12 cellular contexts compared by ENCODE assay signal in genomic region chr4:169437299-169438047, GRCh38.
A peak's percentile ranks its signal among the peaks of the same experiment; 100 is the strongest.
DNase-seq lines count a peak whose midpoint lies in the region; ATAC-seq and TF ChIP-seq lines count a peak whose summit lies in the region.
"Had no signal": no experiment of that assay in that cellular context is flagged by ENCODE, and none has a peak within 500 bp of the region (broad histone marks: within the 10 kb centered on the region; RNA-seq: fewer than 3 reads in every experiment).

No MANE protein-coding gene starts in this region.

- peaks cover 34% of the 10 kb centered on the region for H3K4me1 ChIP-seq in neural progenitor cell

- DNase-seq in neural progenitor cell (ENCODE audit: low spot score) (peak; percentile 2), left lobe of liver (ENCODE audit: low spot score) (no peak), GDM1 (lab: John Stamatoyannopoulos, UW) (no peak), glutamatergic neuron (no peak), nucleus accumbens (lab: John Stamatoyannopoulos, UW) (no peak)
- DNase-seq: DMS153, head of caudate nucleus had no signal

- no peaks in the 10 kb centered on the region for H3K79me2 ChIP-seq in neural progenitor cell (ENCODE audit: low read depth)

- H3K27me3 ChIP-seq in neural progenitor cell = no peaks in the 10 kb centered on the region

- H3K27ac ChIP-seq in neural progenitor cell = peak overlapping the region; percentile 45
- H3K27ac ChIP-seq: HL-60 had no signal

- no peak overlapping the region for H3K27ac Mint-ChIP-seq in neural progenitor cell
- H3K27ac Mint-ChIP-seq in glutamatergic neuron (ENCODE audit: unreplicated experiment) = no peak overlapping the region
- H3K27ac Mint-ChIP-seq: activated naive CD4-positive, alpha-beta T cell treated with anti-CD3 and anti-CD28 coated beads, Interleukin-2, amount 50 U/mL, for 24 hours had no signal

- no peaks in the 10 kb centered on the region for H3F3A ChIP-seq in neural progenitor cell (ENCODE audit: low read depth)

- in situ Hi-C loops in GM18951 (cut with MboI; ENCODE audit: low sequenced_read_pairs, unreplicated experiment) = no loop called here

- H2AFZ ChIP-seq in neural progenitor cell (replicated peaks) = no peak overlapping the region

- H3K9ac ChIP-seq in neural progenitor cell = no peak overlapping the region

- H3K27me3 Mint-ChIP-seq in neural progenitor cell (ENCODE audit: insufficient read depth, low read depth) (no peaks in the 10 kb centered on the region), glutamatergic neuron (ENCODE audit: unreplicated experiment) (peaks cover 2% of the 10 kb centered on the region)
- H3K27me3 Mint-ChIP-seq: activated naive CD4-positive, alpha-beta T cell treated with anti-CD3 and anti-CD28 coated beads, Interleukin-2, amount 50 U/mL, for 24 hours had no signal

- no peak for TF ChIP-seq CTCF in neural progenitor cell (IDR thresholded peaks at IDR 0.05)
- no peak for TF ChIP-seq CTCF in glutamatergic neuron (IDR thresholded peaks at IDR 0.05; ENCODE audit: partially characterized antibody, unreplicated experiment)

- H3K4me3 Mint-ChIP-seq in neural progenitor cell (no peak overlapping the region), glutamatergic neuron (ENCODE audit: unreplicated experiment) (no peak overlapping the region)
- H3K4me3 Mint-ChIP-seq: activated naive CD4-positive, alpha-beta T cell treated with anti-CD3 and anti-CD28 coated beads, Interleukin-2, amount 50 U/mL, for 24 hours had no signal

- H3K4me1 Mint-ChIP-seq in neural progenitor cell = no peaks in the 10 kb centered on the region
- peaks cover 4% of the 10 kb centered on the region for H3K4me1 Mint-ChIP-seq in glutamatergic neuron (ENCODE audit: low read depth, unreplicated experiment)

- H3K9me3 Mint-ChIP-seq in neural progenitor cell (peaks cover 4% of the 10 kb centered on the region), glutamatergic neuron (ENCODE audit: unreplicated experiment) (no peaks in the 10 kb centered on the region)
- H3K9me3 Mint-ChIP-seq: activated naive CD4-positive, alpha-beta T cell treated with anti-CD3 and anti-CD28 coated beads, Interleukin-2, amount 50 U/mL, for 24 hours had no signal

- peak; percentile 97 for ATAC-seq in GM21717 (IDR thresholded peaks at IDR 0.05; ENCODE audit: unreplicated experiment)
- peak; percentile 91 for ATAC-seq in HG03159 (IDR thresholded peaks at IDR 0.05; ENCODE audit: unreplicated experiment)
- ATAC-seq in left lobe of liver = no peak

- H3K9me3 ChIP-seq in neural progenitor cell (ENCODE audit: low read depth) = no peaks in the 10 kb centered on the region

- no peaks in the 10 kb centered on the region for H4K20me1 ChIP-seq in neural progenitor cell (ENCODE audit: low read depth)

- no peak overlapping the region for H3K4me2 ChIP-seq in neural progenitor cell

- H3K36me3 Mint-ChIP-seq in neural progenitor cell (peaks cover 4% of the 10 kb centered on the region), glutamatergic neuron (ENCODE audit: unreplicated experiment) (peaks cover 3% of the 10 kb centered on the region)

- no peak overlapping the region for H3K4me3 ChIP-seq in neural progenitor cell

- H3K36me3 ChIP-seq in neural progenitor cell = no peaks in the 10 kb centered on the region

- peak; percentile 54 for TF ChIP-seq POLR2A in GM18951 (IDR thresholded peaks at IDR 0.05; ENCODE audit: extremely low read depth, insufficient read depth, insufficient read length)
